Comparison of ENCODE assay signal across 28 cellular contexts in the genomic region with DNA sequence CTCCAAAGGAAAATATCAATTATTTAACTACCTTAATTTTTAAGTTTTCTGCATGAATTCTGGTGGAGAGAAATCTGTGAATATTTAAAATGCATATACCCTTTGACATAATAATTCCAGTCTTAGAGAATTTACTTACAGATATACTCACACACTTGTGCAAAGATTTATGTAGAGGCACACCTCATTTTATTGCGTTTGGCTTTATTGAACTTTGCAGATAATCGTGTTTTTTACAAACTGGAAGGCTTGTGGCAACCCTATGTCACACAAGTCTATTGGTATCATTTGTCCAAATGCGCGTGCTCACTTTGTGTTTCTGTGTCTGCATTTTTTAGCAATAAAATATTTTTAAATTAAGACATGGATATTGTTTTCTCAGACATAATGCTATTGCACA.
"Had no signal": no experiment of that assay in that cellular context is flagged by ENCODE, and none has a peak within 500 bp of the region (broad histone marks: within the 10 kb centered on the region; RNA-seq: fewer than 3 reads in every experiment).

No MANE protein-coding gene starts in this region.

- H3K4me3 Mint-ChIP-seq: dendritic cell treated with granulocyte-macrophage colony-stimulating factor and Interleukin-4, amounts not matched to agents 40 ng/mL and 50 ng/mL, for 4 days; effector memory CD8-positive, alpha-beta T cell; endodermal cell had no signal

- ATAC-seq: effector memory CD8-positive, alpha-beta T cell; esophagus mucosa; foreskin keratinocyte; gastrocnemius medialis; gastroesophageal sphincter; heart left ventricle; heart right ventricle had no signal

- H3K27ac ChIP-seq: colonic mucosa, coronary artery, dorsolateral prefrontal cortex, epithelial cell of prostate, esophagus muscularis mucosa, esophagus squamous epithelium, foreskin keratinocyte, gastrocnemius medialis, gastroesophageal sphincter, heart left ventricle, heart right ventricle had no signal

- H3K4me3 ChIP-seq: colonic mucosa, coronary artery, dorsolateral prefrontal cortex, esophagus muscularis mucosa, esophagus squamous epithelium, gastrocnemius medialis, gastroesophageal sphincter, heart left ventricle, heart right ventricle had no signal

- H3K4me1 ChIP-seq: colonic mucosa, esophagus muscularis mucosa, esophagus squamous epithelium, foreskin keratinocyte, gastrocnemius medialis, gastroesophageal sphincter, heart left ventricle, heart right ventricle had no signal

- H3K4me1 Mint-ChIP-seq: endodermal cell had no signal

- H3K36me3 ChIP-seq: colonic mucosa, gastrocnemius medialis, gastroesophageal sphincter had no signal

- DNase-seq: colonic mucosa; cortex of kidney; dermis blood vessel endothelial cell; dorsolateral prefrontal cortex; effector CD4-positive, alpha-beta T cell; effector CD8-positive, alpha-beta T cell; effector memory CD4-positive, alpha-beta T cell; effector memory CD8-positive, alpha-beta T cell; endodermal cell; erythroblast; esophagus squamous epithelium; foreskin fibroblast; foreskin keratinocyte; foreskin melanocyte; gastrocnemius medialis; glutamatergic neuron; head of caudate nucleus; heart left ventricle; heart right ventricle had no signal

- H3K9me3 ChIP-seq: colonic mucosa, esophagus muscularis mucosa, esophagus squamous epithelium, gastrocnemius medialis, gastroesophageal sphincter, heart left ventricle, heart right ventricle had no signal

- H3K9me3 Mint-ChIP-seq: dendritic cell treated with granulocyte-macrophage colony-stimulating factor and Interleukin-4, amounts not matched to agents 40 ng/mL and 50 ng/mL, for 4 days; effector memory CD8-positive, alpha-beta T cell; endodermal cell had no signal

- H3K27ac Mint-ChIP-seq: dendritic cell treated with granulocyte-macrophage colony-stimulating factor and Interleukin-4, amounts not matched to agents 40 ng/mL and 50 ng/mL, for 4 days; effector memory CD8-positive, alpha-beta T cell; endodermal cell had no signal

- H3K27me3 ChIP-seq: colonic mucosa, esophagus muscularis mucosa, foreskin keratinocyte, gastrocnemius medialis, gastroesophageal sphincter, heart left ventricle, heart right ventricle had no signal

- H3K27me3 Mint-ChIP-seq: dendritic cell treated with granulocyte-macrophage colony-stimulating factor and Interleukin-4, amounts not matched to agents 40 ng/mL and 50 ng/mL, for 4 days had no signal

- FAIRE-seq: endometrium, endothelial cell of umbilical vein, frontal cortex had no signal
